In genomic region chr15:90001683-90002427, GRCh38 we compare ENCODE assay signal across 8 cellular contexts. TPM values are rescaled to one million over a fixed set of nuclear protein-coding genes. Genes with fewer than 3 reads are reported as not detected.
DNase-seq lines count a peak whose midpoint lies in the region; ATAC-seq and TF ChIP-seq lines count a peak whose summit lies in the region.

No MANE protein-coding gene starts in this region.

- intact Hi-C loops in Panc1 (cut with micrococcal nuclease; ENCODE audit: unreplicated experiment): loop anchor here (5.0 kb wide), 1 partner anchor 70 kb away; no protein-coding TSS in a partner anchor

- H3K4me1 ChIP-seq in Panc1 (ENCODE audit: control insufficient read depth, insufficient read depth, low read length) (peaks cover 61% of the 10 kb centered on the region), thoracic aorta (ENCODE audit: control insufficient read depth in 1 of 2, low read depth in 2 of 2) (peaks cover 13 to 29% of the 10 kb centered on the region in 2 donors)

- H2AFZ ChIP-seq in neural cell (ENCODE audit: low read depth, low read length): no peak overlapping the region

- H3K4me3 ChIP-seq in Panc1 (ENCODE audit: low read depth in 2 of 2, low read length in 2 of 2) (peak overlapping the region; percentile 64 to 81), fibroblast of the aortic adventitia (ENCODE audit: low read depth, low read length) (peak overlapping the region; percentile 75), neural cell (ENCODE audit: low read length) (peak overlapping the region; percentile 76), thoracic aorta (peak overlapping the region; percentile 95)

- H3K36me3 ChIP-seq in Panc1 (ENCODE audit: control insufficient read depth, insufficient read depth, low read length) (no peaks in the 10 kb centered on the region), neural cell (ENCODE audit: insufficient read depth, low read length) (no peaks in the 10 kb centered on the region), thoracic aorta (no peaks in the 10 kb centered on the region)

- H3K79me2 ChIP-seq in neural cell (replicated peaks; ENCODE audit: insufficient read depth, low read length): peaks cover 35% of the 10 kb centered on the region

- peak; percentile 19 for DNase-seq in GM04504 (ENCODE audit: low read depth)
- DNase-seq in Panc1 (ENCODE audit: low read depth, low spot score): no peak
- DNase-seq in activated effector memory CD4-positive, alpha-beta T cell treated with Interleukin-2 at 50 U/mL for 16 hours: peak; percentile 50
- peak; percentile 67 for DNase-seq in fibroblast of the aortic adventitia (ENCODE audit: low read depth)
- DNase-seq in thoracic aorta (ENCODE audit: low spot score): no peak
- no peak for DNase-seq in NCI-H1048 (lab: John Stamatoyannopoulos, UW)

- peak; percentile 34 for ATAC-seq in HG02623 (IDR thresholded peaks at IDR 0.05; ENCODE audit: unreplicated experiment)
- peak; percentile 56 for ATAC-seq in Panc1
- peak; percentile 8 for ATAC-seq in thoracic aorta (ENCODE audit: insufficient number of reproducible peaks, low FRiP score, low read depth)

- no peak overlapping the region for H3K4me2 ChIP-seq in neural cell (ENCODE audit: low read length)

- no peaks in the 10 kb centered on the region for H3K9me2 ChIP-seq in neural cell (ENCODE audit: insufficient read depth, low read length)

- no TSS peak for BruUV-seq in Panc1 (replicated peaks; lab: Mats Ljungman, UMichigan)

- in situ Hi-C loops in Panc1 (cut with HindIII; ENCODE audit: low pct_unique_long_range_greater_than_20kb, low sequenced_read_pairs): no loop called here

- POLR2A ChIA-PET in Panc1 (lab: Charles Lee): interaction anchor here (0.6 to 0.7 kb wide), 4 partner anchors 9 to 86 kb away, joined by 3 to 5 read pairs (median 4); no protein-coding TSS in a partner anchor

- TF ChIP-seq EP300 in neural cell (conservative IDR thresholded peaks at IDR 0.05; ENCODE audit: poor library complexity, severe bottlenecking): no peak

- no peaks in the 10 kb centered on the region for H3K9me3 ChIP-seq in Panc1 (ENCODE audit: control insufficient read depth, insufficient read depth, low read depth, low read length)
- H3K9me3 ChIP-seq in neural cell (ENCODE audit: low read length): no peaks in the 10 kb centered on the region
- H3K9me3 ChIP-seq in thoracic aorta: no peaks in the 10 kb centered on the region

- no peak for TF ChIP-seq CTCF in Panc1 (IDR thresholded peaks at IDR 0.05)
- no peak for TF ChIP-seq CTCF in fibroblast of the aortic adventitia (IDR thresholded peaks at IDR 0.05; ENCODE audit: insufficient read depth, low read length)
- no peak for TF ChIP-seq CTCF in neural cell (IDR thresholded peaks at IDR 0.05; ENCODE audit: poor library complexity, severe bottlenecking)
- no peak for TF ChIP-seq CTCF in thoracic aorta (IDR thresholded peaks at IDR 0.05)

- no peaks in the 10 kb centered on the region for H3K27me3 ChIP-seq in Panc1 (ENCODE audit: control insufficient read depth, insufficient read depth, low read length)
- H3K27me3 ChIP-seq in neural cell (ENCODE audit: insufficient read depth, low read depth, low read length): no peaks in the 10 kb centered on the region
- H3K27me3 ChIP-seq in thoracic aorta (replicated peaks; ENCODE audit: insufficient read depth): no peaks in the 10 kb centered on the region

- H3K9ac ChIP-seq in neural cell (ENCODE audit: low read length): peak overlapping the region; percentile 57

- no peaks in the 10 kb centered on the region for H4K20me1 ChIP-seq in neural cell (ENCODE audit: insufficient read depth)

- CTCF ChIA-PET in Panc1 (lab: Charles Lee): no interaction called here

- TF ChIP-seq RAD21 in neural cell (conservative IDR thresholded peaks at IDR 0.05): no peak

- no peaks in the 10 kb centered on the region for H3F3A ChIP-seq in neural cell (ENCODE audit: insufficient read depth, low read length, poor library complexity, severe bottlenecking)

- H3K27ac ChIP-seq in Panc1 (ENCODE audit: low read length) (no peak overlapping the region), neural cell (ENCODE audit: low read length) (no peak overlapping the region), thoracic aorta (peak overlapping the region; percentile 50 to 63)

TF ChIP-seq in neural cell, 6 proteins besides CTCF, POLR2A, EP300 and RAD21:
- TF ChIP-seq POLR2AphosphoS5 (IDR thresholded peaks at IDR 0.05) (no peak), TAF1 (IDR thresholded peaks at IDR 0.05; ENCODE audit: low read depth) (no peak), EZH2 (IDR thresholded peaks at IDR 0.05; ENCODE audit: borderline replicate concordance, insufficient read depth, low read length, poor library complexity, severe bottlenecking) (no peak), SMC3 (conservative IDR thresholded peaks at IDR 0.05; ENCODE audit: poor library complexity) (no peak), MXI1 (conservative IDR thresholded peaks at IDR 0.05; ENCODE audit: poor library complexity, severe bottlenecking) (peak; percentile 80)

RNA-seq across cellular contexts. Expression of gene ZNF710, which starts 0.7 kb away (rescaled TPM):
- total RNA-seq in Panc1 (2021; ENCODE audit: unreplicated experiment): 15.8 TPM
- polyA plus RNA-seq in Panc1 (2012; ENCODE audit: insufficient read length): 14.2 TPM
- total RNA-seq in fibroblast of the aortic adventitia (ENCODE audit: low replicate concordance): 3.0 and 8.7 TPM in 2 replicates
- polyA plus RNA-seq in neural cell: 10.2 and 14.0 TPM in 2 replicates
- polyA minus RNA-seq in neural cell: 26.5 and 28.7 TPM in 2 replicates
- total RNA-seq in thoracic aorta: 10 to 100 TPM; 10.3 to 12.0 TPM

Comparison
In these comparisons a context has a peak if more than half of its experiments do, and no peak if none do; other contexts are left out.
1. DNase-seq: peak in GM04504 (single experiment), activated effector memory CD4-positive, alpha-beta T cell treated with Interleukin-2 at 50 U/mL for 16 hours (single experiment) and fibroblast of the aortic adventitia (single experiment); none in Panc1 (single experiment), thoracic aorta (single experiment) and NCI-H1048 (single experiment).
2. H3K27ac ChIP-seq: peak in thoracic aorta (2 of 2); none in Panc1 (single experiment) and neural cell (single experiment).
3. Peak in every context shown above with its lines, with median percentiles within 50 percentile points of each other: ATAC-seq and H3K4me3 ChIP-seq.